ENCODE assay signal across 17 cellular contexts in the genomic region with DNA sequence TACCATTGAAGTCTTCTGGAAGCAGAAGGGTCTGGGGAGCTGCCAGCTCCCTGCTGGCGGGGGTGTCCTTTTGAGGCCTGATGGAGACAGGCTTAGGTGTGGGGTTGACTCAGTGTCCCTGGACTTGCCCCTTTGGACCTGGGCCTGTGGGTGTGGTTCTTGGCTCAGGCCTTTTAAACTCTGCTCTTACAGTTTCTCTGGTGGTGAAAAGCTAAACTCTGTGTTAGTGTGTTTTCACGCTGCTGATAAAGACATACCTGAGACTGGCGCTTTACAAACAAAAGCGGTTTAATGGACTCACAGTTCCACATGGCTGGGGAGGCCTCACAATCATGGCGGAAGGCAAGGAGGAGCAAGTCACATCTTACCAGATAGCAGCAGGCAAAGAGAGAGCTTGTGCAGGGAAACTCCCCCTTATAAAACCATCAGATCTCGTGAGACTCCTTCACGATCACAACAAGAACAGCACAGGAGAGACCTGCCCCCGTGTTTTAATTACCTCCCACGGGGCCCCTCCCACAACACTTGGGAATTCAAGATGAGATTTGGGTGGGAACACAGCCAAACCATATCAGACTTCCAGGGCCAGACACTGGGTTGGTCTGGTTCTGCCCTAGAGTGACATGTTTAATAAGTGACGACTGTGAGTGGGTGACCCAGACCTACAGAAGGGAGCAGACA. TPM values are rescaled to one million over a fixed set of nuclear protein-coding genes. Genes with fewer than 3 reads are reported as not detected.
DNase-seq lines count a peak whose midpoint lies in the region; ATAC-seq and TF ChIP-seq lines count a peak whose summit lies in the region.
"Had no signal": no experiment of that assay in that cellular context is flagged by ENCODE, and none has a peak within 500 bp of the region (broad histone marks: within the 10 kb centered on the region; RNA-seq: fewer than 3 reads in every experiment).

No MANE protein-coding gene starts in this region.

- H3K27ac Mint-ChIP-seq in brain: peak overlapping the region in 4 of 5 experiments; percentile 12 to 98 (median 70)
- H3K27ac Mint-ChIP-seq in type B pancreatic cell: peak overlapping the region; percentile 43

- H3K4me3 Mint-ChIP-seq in brain: peak overlapping the region in 1 of 5 experiments; percentile 30
- H3K4me3 Mint-ChIP-seq in type B pancreatic cell: no peak overlapping the region

- no peaks in the 10 kb centered on the region for H3K9me3 ChIP-seq in right lobe of liver
- H3K9me3 ChIP-seq: MG63 had no signal

- no peak overlapping the region for H3K4me3 ChIP-seq in right lobe of liver
- H3K4me3 ChIP-seq: MG63 had no signal

- 57% methylated on average over 4 of the region's 10 CpGs for WGBS in right lobe of liver (ENCODE audit: insufficient coverage, low coverage, low lambda C conversion rate, missing lambda C conversion rate)

- H3K27me3 Mint-ChIP-seq in brain: no peaks in the 10 kb centered on the region
- H3K27me3 Mint-ChIP-seq in type B pancreatic cell: no peaks in the 10 kb centered on the region

- H3K27ac ChIP-seq in right lobe of liver: no peak overlapping the region
- H3K27ac ChIP-seq: KMS-11 had no signal

- no peaks in the 10 kb centered on the region for H3K27me3 ChIP-seq in right lobe of liver
- H3K27me3 ChIP-seq: MG63 had no signal

- no peaks in the 10 kb centered on the region for H3K36me3 ChIP-seq in right lobe of liver
- H3K36me3 ChIP-seq: MG63 had no signal

- ATAC-seq in right lobe of liver: peak; percentile 35 to 48 (median 40)

- H3K9me3 Mint-ChIP-seq in brain: peaks cover 0 to 7% (median 0%) of the 10 kb centered on the region in 5 experiments
- H3K9me3 Mint-ChIP-seq in type B pancreatic cell: peaks cover 6% of the 10 kb centered on the region

- no peak for TF ChIP-seq POLR2A in right lobe of liver (IDR thresholded peaks at IDR 0.05)

- DNase-seq in NCI-H2171 treated with DMSO at 0.1 percent for 48 hours (lab: John Stamatoyannopoulos, UW) (peak; percentile 45), NCI-H2171 (lab: John Stamatoyannopoulos, UW) (no peak), right lobe of liver (peak in 1 of 3 donors; percentile 69), type B pancreatic cell (ENCODE audit: extremely low spot score, unreplicated experiment) (no peak)
- DNase-seq in effector CD8-positive, alpha-beta T cell (lab: John Stamatoyannopoulos, UW): no peak
- DNase-seq in stimulated activated CD4-positive, alpha-beta T cell treated with anti-CD3 and anti-CD28 coated beads, Interleukin-15, amount 100 ng/mL, for 24 hours: no peak
- DNase-seq in activated effector memory CD4-positive, alpha-beta T cell treated with Interleukin-2 at 50 U/mL for 16 hours: no peak
- DNase-seq: C1 segment of cervical spinal cord, MG63, NCI-H1092, NCI-H1694, NCI-H2107, NCI-H446, NCI-H69, SHP77 had no signal

- H3K4me1 Mint-ChIP-seq in brain: peaks cover 52% of the 10 kb centered on the region
- H3K4me1 Mint-ChIP-seq in type B pancreatic cell (ENCODE audit: unreplicated experiment): peaks cover 30% of the 10 kb centered on the region

- intact Hi-C loops in right lobe of liver (cut with DNase I): no loop called here

- TF ChIP-seq CTCF in brain (conservative IDR thresholded peaks at IDR 0.05): no peak
- no peak for TF ChIP-seq CTCF in right lobe of liver (IDR thresholded peaks at IDR 0.05)
- no peak for TF ChIP-seq CTCF in type B pancreatic cell (conservative IDR thresholded peaks at IDR 0.05)

- H3K4me1 ChIP-seq in right lobe of liver: peaks cover 0 to 37% (median 13%) of the 10 kb centered on the region in 4 donors

- peaks cover 31% of the 10 kb centered on the region for H3K36me3 Mint-ChIP-seq in brain
- peaks cover 30% of the 10 kb centered on the region for H3K36me3 Mint-ChIP-seq in type B pancreatic cell

RNA-seq across cellular contexts. Expression of a gene that starts 26.5 kb away (rescaled TPM):
- polyA plus RNA-seq in brain (ENCODE audit: insufficient read depth, low read depth, low replicate concordance): 12.6 TPM
- total RNA-seq in right lobe of liver (10 to 100 TPM; 29.7 to 72.0 (median 34.8) TPM), type B pancreatic cell (ENCODE audit: low replicate concordance) (56.4 and 80.9 TPM in 2 replicates)
